1 cellular context compared by ENCODE assay signal in the genomic region with DNA sequence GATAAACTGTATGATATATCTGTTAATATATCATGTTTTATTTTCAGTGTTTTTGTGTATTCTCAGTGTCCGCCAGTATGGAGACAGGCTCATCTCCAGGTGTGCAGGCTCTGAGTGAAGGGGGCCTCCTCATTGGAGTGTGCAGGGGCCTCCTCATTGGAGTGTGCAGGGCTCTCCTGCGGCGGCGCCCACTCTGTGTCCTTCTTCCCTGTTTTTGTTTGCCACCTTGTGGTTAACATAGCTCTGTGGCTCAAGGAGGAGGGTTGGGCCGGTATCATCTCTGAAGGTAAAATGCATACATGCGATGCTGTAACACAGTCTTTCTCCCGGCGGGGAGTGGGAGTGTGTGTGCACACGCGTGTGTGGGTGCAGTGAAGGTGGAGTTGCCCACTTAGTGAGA.
TF ChIP-seq lines count a peak whose summit lies in the region.

No MANE protein-coding gene starts in this region.

TF ChIP-seq in IMR-90, 13 proteins besides CTCF, POLR2A, EP300 and RAD21 (continued from another document):
- no peak for TF ChIP-seq RFX5 (IDR thresholded peaks at IDR 0.05; ENCODE audit: low read depth, low read length)
- TF ChIP-seq RCOR1 (IDR thresholded peaks at IDR 0.05; ENCODE audit: insufficient replicate concordance, low read length), result no peak
- TF ChIP-seq MXI1 (IDR thresholded peaks at IDR 0.05; ENCODE audit: borderline replicate concordance, low read depth, low read length), result no peak
- TF ChIP-seq, protein P1, sequence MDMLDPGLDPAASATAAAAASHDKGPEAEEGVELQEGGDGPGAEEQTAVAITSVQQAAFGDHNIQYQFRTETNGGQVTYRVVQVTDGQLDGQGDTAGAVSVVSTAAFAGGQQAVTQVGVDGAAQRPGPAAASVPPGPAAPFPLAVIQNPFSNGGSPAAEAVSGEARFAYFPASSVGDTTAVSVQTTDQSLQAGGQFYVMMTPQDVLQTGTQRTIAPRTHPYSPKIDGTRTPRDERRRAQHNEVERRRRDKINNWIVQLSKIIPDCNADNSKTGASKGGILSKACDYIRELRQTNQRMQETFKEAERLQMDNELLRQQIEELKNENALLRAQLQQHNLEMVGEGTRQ (IDR thresholded peaks at IDR 0.05; ENCODE audit: low read depth, low read length), result no peak
